In the genomic region with DNA sequence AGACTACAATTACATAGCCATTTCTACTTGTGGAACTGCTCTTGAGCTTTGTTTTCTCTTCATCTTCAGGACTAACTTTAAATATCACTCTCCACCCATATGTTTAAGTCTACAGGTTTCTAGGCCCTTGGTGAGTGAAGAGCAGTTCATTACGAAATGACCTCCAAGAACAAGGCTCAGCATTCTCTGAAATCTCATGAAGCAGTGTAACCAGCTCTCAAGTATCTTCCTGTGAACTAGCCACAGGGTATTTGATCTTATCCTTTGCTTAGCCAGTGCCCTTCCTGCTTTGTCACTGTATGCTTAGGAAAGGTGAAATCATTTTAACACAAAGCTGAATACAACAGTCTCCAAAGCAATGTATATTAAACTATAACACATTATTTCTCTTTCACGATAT, we compare ENCODE assay signal across 1 cellular context.
TF ChIP-seq lines count a peak whose summit lies in the region.

No MANE protein-coding gene starts in this region.

TF ChIP-seq in K562, 482 proteins besides CTCF, POLR2A, EP300 and RAD21 (continued from another document and continues in another):
- TF ChIP-seq, protein P1, sequence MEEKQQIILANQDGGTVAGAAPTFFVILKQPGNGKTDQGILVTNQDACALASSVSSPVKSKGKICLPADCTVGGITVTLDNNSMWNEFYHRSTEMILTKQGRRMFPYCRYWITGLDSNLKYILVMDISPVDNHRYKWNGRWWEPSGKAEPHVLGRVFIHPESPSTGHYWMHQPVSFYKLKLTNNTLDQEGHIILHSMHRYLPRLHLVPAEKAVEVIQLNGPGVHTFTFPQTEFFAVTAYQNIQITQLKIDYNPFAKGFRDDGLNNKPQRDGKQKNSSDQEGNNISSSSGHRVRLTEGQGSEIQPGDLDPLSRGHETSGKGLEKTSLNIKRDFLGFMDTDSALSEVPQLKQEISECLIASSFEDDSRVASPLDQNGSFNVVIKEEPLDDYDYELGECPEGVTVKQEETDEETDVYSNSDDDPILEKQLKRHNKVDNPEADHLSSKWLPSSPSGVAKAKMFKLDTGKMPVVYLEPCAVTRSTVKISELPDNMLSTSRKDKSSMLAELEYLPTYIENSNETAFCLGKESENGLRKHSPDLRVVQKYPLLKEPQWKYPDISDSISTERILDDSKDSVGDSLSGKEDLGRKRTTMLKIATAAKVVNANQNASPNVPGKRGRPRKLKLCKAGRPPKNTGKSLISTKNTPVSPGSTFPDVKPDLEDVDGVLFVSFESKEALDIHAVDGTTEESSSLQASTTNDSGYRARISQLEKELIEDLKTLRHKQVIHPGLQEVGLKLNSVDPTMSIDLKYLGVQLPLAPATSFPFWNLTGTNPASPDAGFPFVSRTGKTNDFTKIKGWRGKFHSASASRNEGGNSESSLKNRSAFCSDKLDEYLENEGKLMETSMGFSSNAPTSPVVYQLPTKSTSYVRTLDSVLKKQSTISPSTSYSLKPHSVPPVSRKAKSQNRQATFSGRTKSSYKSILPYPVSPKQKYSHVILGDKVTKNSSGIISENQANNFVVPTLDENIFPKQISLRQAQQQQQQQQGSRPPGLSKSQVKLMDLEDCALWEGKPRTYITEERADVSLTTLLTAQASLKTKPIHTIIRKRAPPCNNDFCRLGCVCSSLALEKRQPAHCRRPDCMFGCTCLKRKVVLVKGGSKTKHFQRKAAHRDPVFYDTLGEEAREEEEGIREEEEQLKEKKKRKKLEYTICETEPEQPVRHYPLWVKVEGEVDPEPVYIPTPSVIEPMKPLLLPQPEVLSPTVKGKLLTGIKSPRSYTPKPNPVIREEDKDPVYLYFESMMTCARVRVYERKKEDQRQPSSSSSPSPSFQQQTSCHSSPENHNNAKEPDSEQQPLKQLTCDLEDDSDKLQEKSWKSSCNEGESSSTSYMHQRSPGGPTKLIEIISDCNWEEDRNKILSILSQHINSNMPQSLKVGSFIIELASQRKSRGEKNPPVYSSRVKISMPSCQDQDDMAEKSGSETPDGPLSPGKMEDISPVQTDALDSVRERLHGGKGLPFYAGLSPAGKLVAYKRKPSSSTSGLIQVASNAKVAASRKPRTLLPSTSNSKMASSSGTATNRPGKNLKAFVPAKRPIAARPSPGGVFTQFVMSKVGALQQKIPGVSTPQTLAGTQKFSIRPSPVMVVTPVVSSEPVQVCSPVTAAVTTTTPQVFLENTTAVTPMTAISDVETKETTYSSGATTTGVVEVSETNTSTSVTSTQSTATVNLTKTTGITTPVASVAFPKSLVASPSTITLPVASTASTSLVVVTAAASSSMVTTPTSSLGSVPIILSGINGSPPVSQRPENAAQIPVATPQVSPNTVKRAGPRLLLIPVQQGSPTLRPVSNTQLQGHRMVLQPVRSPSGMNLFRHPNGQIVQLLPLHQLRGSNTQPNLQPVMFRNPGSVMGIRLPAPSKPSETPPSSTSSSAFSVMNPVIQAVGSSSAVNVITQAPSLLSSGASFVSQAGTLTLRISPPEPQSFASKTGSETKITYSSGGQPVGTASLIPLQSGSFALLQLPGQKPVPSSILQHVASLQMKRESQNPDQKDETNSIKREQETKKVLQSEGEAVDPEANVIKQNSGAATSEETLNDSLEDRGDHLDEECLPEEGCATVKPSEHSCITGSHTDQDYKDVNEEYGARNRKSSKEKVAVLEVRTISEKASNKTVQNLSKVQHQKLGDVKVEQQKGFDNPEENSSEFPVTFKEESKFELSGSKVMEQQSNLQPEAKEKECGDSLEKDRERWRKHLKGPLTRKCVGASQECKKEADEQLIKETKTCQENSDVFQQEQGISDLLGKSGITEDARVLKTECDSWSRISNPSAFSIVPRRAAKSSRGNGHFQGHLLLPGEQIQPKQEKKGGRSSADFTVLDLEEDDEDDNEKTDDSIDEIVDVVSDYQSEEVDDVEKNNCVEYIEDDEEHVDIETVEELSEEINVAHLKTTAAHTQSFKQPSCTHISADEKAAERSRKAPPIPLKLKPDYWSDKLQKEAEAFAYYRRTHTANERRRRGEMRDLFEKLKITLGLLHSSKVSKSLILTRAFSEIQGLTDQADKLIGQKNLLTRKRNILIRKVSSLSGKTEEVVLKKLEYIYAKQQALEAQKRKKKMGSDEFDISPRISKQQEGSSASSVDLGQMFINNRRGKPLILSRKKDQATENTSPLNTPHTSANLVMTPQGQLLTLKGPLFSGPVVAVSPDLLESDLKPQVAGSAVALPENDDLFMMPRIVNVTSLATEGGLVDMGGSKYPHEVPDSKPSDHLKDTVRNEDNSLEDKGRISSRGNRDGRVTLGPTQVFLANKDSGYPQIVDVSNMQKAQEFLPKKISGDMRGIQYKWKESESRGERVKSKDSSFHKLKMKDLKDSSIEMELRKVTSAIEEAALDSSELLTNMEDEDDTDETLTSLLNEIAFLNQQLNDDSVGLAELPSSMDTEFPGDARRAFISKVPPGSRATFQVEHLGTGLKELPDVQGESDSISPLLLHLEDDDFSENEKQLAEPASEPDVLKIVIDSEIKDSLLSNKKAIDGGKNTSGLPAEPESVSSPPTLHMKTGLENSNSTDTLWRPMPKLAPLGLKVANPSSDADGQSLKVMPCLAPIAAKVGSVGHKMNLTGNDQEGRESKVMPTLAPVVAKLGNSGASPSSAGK (IDR thresholded peaks at IDR 0.05) = no peak
- TF ChIP-seq, protein P2, sequence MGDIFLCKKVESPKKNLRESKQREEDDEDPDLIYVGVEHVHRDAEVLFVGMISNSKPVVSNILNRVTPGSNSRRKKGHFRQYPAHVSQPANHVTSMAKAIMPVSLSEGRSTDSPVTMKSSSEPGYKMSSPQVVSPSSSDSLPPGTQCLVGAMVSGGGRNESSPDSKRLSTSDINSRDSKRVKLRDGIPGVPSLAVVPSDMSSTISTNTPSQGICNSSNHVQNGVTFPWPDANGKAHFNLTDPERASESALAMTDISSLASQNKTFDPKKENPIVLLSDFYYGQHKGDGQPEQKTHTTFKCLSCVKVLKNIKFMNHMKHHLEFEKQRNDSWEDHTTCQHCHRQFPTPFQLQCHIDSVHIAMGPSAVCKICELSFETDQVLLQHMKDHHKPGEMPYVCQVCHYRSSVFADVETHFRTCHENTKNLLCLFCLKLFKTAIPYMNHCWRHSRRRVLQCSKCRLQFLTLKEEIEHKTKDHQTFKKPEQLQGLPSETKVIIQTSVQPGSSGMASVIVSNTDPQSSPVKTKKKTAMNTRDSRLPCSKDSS (IDR thresholded peaks at IDR 0.05; ENCODE audit: low read depth, partially characterized antibody) = no peak
- TF ChIP-seq, protein P3, sequence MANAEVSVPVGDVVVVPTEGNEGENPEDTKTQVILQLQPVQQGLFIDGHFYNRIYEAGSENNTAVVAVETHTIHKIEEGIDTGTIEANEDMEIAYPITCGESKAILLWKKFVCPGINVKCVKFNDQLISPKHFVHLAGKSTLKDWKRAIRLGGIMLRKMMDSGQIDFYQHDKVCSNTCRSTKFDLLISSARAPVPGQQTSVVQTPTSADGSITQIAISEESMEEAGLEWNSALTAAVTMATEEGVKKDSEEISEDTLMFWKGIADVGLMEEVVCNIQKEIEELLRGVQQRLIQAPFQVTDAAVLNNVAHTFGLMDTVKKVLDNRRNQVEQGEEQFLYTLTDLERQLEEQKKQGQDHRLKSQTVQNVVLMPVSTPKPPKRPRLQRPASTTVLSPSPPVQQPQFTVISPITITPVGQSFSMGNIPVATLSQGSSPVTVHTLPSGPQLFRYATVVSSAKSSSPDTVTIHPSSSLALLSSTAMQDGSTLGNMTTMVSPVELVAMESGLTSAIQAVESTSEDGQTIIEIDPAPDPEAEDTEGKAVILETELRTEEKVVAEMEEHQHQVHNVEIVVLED (CRISPR knock-in tag; IDR thresholded peaks at IDR 0.05) = no peak
- TF ChIP-seq MTA1 (IDR thresholded peaks at IDR 0.05; ENCODE audit: borderline replicate concordance) = 0 out of 2 replicates have a peak, but pooled peaks have one; percentile 16
- no peak for TF ChIP-seq ZNF699 (CRISPR knock-in tag; IDR thresholded peaks at IDR 0.05; ENCODE audit: insufficient replicate concordance)
- TF ChIP-seq RBM34 (IDR thresholded peaks at IDR 0.05; ENCODE audit: borderline replicate concordance, insufficient read depth, low read length) = no peak
- no peak for TF ChIP-seq NELFE (IDR thresholded peaks at IDR 0.05; ENCODE audit: insufficient read depth, insufficient read length)
- TF ChIP-seq, protein P4, sequence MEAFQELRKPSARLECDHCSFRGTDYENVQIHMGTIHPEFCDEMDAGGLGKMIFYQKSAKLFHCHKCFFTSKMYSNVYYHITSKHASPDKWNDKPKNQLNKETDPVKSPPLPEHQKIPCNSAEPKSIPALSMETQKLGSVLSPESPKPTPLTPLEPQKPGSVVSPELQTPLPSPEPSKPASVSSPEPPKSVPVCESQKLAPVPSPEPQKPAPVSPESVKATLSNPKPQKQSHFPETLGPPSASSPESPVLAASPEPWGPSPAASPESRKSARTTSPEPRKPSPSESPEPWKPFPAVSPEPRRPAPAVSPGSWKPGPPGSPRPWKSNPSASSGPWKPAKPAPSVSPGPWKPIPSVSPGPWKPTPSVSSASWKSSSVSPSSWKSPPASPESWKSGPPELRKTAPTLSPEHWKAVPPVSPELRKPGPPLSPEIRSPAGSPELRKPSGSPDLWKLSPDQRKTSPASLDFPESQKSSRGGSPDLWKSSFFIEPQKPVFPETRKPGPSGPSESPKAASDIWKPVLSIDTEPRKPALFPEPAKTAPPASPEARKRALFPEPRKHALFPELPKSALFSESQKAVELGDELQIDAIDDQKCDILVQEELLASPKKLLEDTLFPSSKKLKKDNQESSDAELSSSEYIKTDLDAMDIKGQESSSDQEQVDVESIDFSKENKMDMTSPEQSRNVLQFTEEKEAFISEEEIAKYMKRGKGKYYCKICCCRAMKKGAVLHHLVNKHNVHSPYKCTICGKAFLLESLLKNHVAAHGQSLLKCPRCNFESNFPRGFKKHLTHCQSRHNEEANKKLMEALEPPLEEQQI (IDR thresholded peaks at IDR 0.05) = no peak
- TF ChIP-seq KAT2B (IDR thresholded peaks at IDR 0.05; ENCODE audit: low read depth, low read length) = no peak
- TF ChIP-seq PRMT5 (CRISPR knock-in tag; IDR thresholded peaks at IDR 0.05) = no peak
- TF ChIP-seq EHMT2 (IDR thresholded peaks at IDR 0.05) = peak; percentile 49; the same call in 1 of the 2 replicates
- TF ChIP-seq PTBP1 (IDR thresholded peaks at IDR 0.05; ENCODE audit: low read depth, low read length) = no peak
- TF ChIP-seq, protein P5, sequence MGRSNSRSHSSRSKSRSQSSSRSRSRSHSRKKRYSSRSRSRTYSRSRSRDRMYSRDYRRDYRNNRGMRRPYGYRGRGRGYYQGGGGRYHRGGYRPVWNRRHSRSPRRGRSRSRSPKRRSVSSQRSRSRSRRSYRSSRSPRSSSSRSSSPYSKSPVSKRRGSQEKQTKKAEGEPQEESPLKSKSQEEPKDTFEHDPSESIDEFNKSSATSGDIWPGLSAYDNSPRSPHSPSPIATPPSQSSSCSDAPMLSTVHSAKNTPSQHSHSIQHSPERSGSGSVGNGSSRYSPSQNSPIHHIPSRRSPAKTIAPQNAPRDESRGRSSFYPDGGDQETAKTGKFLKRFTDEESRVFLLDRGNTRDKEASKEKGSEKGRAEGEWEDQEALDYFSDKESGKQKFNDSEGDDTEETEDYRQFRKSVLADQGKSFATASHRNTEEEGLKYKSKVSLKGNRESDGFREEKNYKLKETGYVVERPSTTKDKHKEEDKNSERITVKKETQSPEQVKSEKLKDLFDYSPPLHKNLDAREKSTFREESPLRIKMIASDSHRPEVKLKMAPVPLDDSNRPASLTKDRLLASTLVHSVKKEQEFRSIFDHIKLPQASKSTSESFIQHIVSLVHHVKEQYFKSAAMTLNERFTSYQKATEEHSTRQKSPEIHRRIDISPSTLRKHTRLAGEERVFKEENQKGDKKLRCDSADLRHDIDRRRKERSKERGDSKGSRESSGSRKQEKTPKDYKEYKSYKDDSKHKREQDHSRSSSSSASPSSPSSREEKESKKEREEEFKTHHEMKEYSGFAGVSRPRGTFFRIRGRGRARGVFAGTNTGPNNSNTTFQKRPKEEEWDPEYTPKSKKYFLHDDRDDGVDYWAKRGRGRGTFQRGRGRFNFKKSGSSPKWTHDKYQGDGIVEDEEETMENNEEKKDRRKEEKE (IDR thresholded peaks at IDR 0.05; ENCODE audit: borderline replicate concordance in 1 of 2, control insufficient read depth in 1 of 2, low read depth in 2 of 2, low read length in 1 of 2) = no peak
- no peak for TF ChIP-seq ZNF134 (CRISPR knock-in tag; conservative IDR thresholded peaks at IDR 0.05)
- TF ChIP-seq IFI16 (CRISPR knock-in tag; IDR thresholded peaks at IDR 0.05) = no peak
- no peak for TF ChIP-seq ZNF217 (CRISPR knock-in tag; IDR thresholded peaks at IDR 0.05)
- no peak for TF ChIP-seq DIDO1 (tag; IDR thresholded peaks at IDR 0.05; ENCODE audit: low read depth)
- TF ChIP-seq FOXM1 (IDR thresholded peaks at IDR 0.05; ENCODE audit: low read depth) = peak; percentile 54; the same call in 1 of the 2 replicates
- TF ChIP-seq FOXM1 (CRISPR knock-in tag; IDR thresholded peaks at IDR 0.05; ENCODE audit: low read depth) = no peak
- TF ChIP-seq, protein P6, sequence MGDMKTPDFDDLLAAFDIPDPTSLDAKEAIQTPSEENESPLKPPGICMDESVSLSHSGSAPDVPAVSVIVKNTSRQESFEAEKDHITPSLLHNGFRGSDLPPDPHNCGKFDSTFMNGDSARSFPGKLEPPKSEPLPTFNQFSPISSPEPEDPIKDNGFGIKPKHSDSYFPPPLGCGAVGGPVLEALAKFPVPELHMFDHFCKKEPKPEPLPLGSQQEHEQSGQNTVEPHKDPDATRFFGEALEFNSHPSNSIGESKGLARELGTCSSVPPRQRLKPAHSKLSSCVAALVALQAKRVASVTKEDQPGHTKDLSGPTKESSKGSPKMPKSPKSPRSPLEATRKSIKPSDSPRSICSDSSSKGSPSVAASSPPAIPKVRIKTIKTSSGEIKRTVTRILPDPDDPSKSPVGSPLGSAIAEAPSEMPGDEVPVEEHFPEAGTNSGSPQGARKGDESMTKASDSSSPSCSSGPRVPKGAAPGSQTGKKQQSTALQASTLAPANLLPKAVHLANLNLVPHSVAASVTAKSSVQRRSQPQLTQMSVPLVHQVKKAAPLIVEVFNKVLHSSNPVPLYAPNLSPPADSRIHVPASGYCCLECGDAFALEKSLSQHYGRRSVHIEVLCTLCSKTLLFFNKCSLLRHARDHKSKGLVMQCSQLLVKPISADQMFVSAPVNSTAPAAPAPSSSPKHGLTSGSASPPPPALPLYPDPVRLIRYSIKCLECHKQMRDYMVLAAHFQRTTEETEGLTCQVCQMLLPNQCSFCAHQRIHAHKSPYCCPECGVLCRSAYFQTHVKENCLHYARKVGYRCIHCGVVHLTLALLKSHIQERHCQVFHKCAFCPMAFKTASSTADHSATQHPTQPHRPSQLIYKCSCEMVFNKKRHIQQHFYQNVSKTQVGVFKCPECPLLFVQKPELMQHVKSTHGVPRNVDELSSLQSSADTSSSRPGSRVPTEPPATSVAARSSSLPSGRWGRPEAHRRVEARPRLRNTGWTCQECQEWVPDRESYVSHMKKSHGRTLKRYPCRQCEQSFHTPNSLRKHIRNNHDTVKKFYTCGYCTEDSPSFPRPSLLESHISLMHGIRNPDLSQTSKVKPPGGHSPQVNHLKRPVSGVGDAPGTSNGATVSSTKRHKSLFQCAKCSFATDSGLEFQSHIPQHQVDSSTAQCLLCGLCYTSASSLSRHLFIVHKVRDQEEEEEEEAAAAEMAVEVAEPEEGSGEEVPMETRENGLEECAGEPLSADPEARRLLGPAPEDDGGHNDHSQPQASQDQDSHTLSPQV (IDR thresholded peaks at IDR 0.05) = peak; percentile 57; the same call in 1 of the 2 replicates
- TF ChIP-seq, protein P7, sequence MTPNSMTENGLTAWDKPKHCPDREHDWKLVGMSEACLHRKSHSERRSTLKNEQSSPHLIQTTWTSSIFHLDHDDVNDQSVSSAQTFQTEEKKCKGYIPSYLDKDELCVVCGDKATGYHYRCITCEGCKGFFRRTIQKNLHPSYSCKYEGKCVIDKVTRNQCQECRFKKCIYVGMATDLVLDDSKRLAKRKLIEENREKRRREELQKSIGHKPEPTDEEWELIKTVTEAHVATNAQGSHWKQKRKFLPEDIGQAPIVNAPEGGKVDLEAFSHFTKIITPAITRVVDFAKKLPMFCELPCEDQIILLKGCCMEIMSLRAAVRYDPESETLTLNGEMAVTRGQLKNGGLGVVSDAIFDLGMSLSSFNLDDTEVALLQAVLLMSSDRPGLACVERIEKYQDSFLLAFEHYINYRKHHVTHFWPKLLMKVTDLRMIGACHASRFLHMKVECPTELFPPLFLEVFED (CRISPR knock-in tag; conservative IDR thresholded peaks at IDR 0.05) = no peak
- TF ChIP-seq TCF3 (CRISPR knock-in tag; IDR thresholded peaks at IDR 0.05) = peak; percentile 94
- TF ChIP-seq EP400 (IDR thresholded peaks at IDR 0.05) = peak; percentile 33; the same call in 1 of the 2 replicates
- TF ChIP-seq SRF (CRISPR knock-in tag; IDR thresholded peaks at IDR 0.05) = no peak
- no peak for TF ChIP-seq BRD4 (IDR thresholded peaks at IDR 0.05)
